In the genomic region with DNA sequence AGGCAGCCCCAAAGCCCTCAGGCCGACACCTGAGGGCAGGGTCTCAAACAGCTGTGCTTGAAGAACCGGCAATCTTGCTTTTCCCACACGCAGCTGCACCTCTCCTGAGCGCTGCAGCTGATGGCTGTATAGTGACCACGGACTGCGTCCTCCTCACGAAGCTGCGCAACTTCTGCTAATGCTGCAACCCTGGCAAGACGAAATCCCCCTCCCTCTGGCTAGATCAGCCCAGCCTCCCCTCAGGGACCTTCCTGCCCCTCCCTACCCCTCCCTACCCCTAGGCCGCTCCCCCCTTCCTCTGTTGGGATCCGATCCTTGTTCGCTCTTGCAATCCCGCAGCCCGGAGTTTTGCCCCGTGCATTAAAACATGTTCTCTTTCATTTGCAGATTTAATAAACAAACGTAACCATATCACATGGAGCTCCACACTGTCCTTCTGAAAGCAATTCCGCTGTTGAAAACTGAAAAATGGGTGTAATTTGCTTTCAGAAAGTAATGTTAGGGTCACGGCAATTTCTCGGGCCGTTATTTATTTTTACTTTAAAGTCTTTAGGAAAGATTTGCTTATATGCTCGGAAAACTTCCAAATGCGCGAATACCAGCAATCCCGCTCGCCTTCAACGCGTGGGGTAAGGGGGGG, we compare ENCODE assay signal across 12 cellular contexts. TPM values are rescaled to one million over a fixed set of nuclear protein-coding genes. Genes with fewer than 3 reads are reported as not detected.
DNase-seq lines count a peak whose midpoint lies in the region; ATAC-seq, FAIRE-seq and TF ChIP-seq lines count a peak whose summit lies in the region.
"Had no signal": no experiment of that assay in that cellular context is flagged by ENCODE, and none has a peak within 500 bp of the region (broad histone marks: within the 10 kb centered on the region; RNA-seq: fewer than 3 reads in every experiment).

No MANE protein-coding gene starts in this region.

- no peak overlapping the region for H3K4me3 ChIP-seq in A549
- peak overlapping the region; percentile 19 for H3K4me3 ChIP-seq in CD8-positive, alpha-beta T cell (ENCODE audit: low read depth, low read length)

- intact Hi-C loops in CD8-positive, alpha-beta T cell (cut with DNase I, micrococcal nuclease), result no loop called here

- H3K4me1 ChIP-seq in A549, result peaks cover 6% of the 10 kb centered on the region; the same call in 1 of the 3 replicates
- H3K4me1 ChIP-seq in CD8-positive, alpha-beta T cell (ENCODE audit: insufficient read depth, low read length), result peaks cover 25% of the 10 kb centered on the region

- ATAC-seq in A549 (no peak), GM21367 (IDR thresholded peaks at IDR 0.05; ENCODE audit: unreplicated experiment) (no peak), HG03108 (IDR thresholded peaks at IDR 0.05; ENCODE audit: unreplicated experiment) (no peak)
- no peak for ATAC-seq in CD8-positive, alpha-beta T cell
- no peak for ATAC-seq in activated T-helper 17 cell treated with anti-CD3 and anti-CD28 coated beads, Interleukin-2, amount 50 U/mL, for 72 hours (replicated peaks)

- no peak for TF ChIP-seq POLR2A in A549 (IDR thresholded peaks at IDR 0.05; ENCODE audit: low read length)

- no peak for FAIRE-seq in A549 (lab: Jason Lieb, UNC)

- peaks cover 38% of the 10 kb centered on the region for H3K27me3 ChIP-seq in CD8-positive, alpha-beta T cell (ENCODE audit: insufficient read depth, low read length)

- WGBS in A549 (ENCODE audit: missing lambda C conversion rate), result 94% methylated on average over 27 of the region's 27 CpGs

- no peak for TF ChIP-seq EP300 in A549 (IDR thresholded peaks at IDR 0.05)

- no peak overlapping the region for H3K27ac ChIP-seq in A549
- H3K27ac ChIP-seq in CD8-positive, alpha-beta T cell (ENCODE audit: low read depth, low read length), result no peak overlapping the region

- TF ChIP-seq CTCF in A549 (IDR thresholded peaks at IDR 0.05) (no peak), nephron (IDR thresholded peaks at IDR 0.05; ENCODE audit: unreplicated experiment in 3 of 3) (no peak)
- no peak for TF ChIP-seq CTCF in CD8-positive, alpha-beta T cell (IDR thresholded peaks at IDR 0.05)

- H3K4me1 Mint-ChIP-seq in CD8-positive, alpha-beta T cell (ENCODE audit: low read depth), result peaks cover 36% of the 10 kb centered on the region
- H3K4me1 Mint-ChIP-seq in activated T-helper 17 cell treated with anti-CD3 and anti-CD28 coated beads, Interleukin-2, amount 50 U/mL, for 72 hours, result peaks cover 11% of the 10 kb centered on the region
- H3K4me1 Mint-ChIP-seq in nephron, result peaks cover 36% of the 10 kb centered on the region

- no peaks in the 10 kb centered on the region for H3K9me3 ChIP-seq in A549
- no peaks in the 10 kb centered on the region for H3K9me3 ChIP-seq in CD8-positive, alpha-beta T cell (ENCODE audit: low read length)

- no peak overlapping the region for H3K4me3 Mint-ChIP-seq in CD8-positive, alpha-beta T cell
- peak overlapping the region; percentile 18 for H3K4me3 Mint-ChIP-seq in activated T-helper 17 cell treated with anti-CD3 and anti-CD28 coated beads, Interleukin-2, amount 50 U/mL, for 72 hours
- H3K4me3 Mint-ChIP-seq in nephron, result peak overlapping the region; percentile 65 to 79 (median 75)
- H3K4me3 Mint-ChIP-seq: central memory CD8-positive, alpha-beta T cell had no signal

- H3K36me3 ChIP-seq in CD8-positive, alpha-beta T cell (ENCODE audit: insufficient read depth, low read length), result no peaks in the 10 kb centered on the region

- H3K9me3 Mint-ChIP-seq in CD8-positive, alpha-beta T cell, result no peaks in the 10 kb centered on the region
- H3K9me3 Mint-ChIP-seq in activated T-helper 17 cell treated with anti-CD3 and anti-CD28 coated beads, Interleukin-2, amount 50 U/mL, for 72 hours, result peaks cover 4% of the 10 kb centered on the region
- H3K9me3 Mint-ChIP-seq in nephron, result peaks cover 5% of the 10 kb centered on the region

- peaks cover 72% of the 10 kb centered on the region for H3K27me3 Mint-ChIP-seq in CD8-positive, alpha-beta T cell (ENCODE audit: low read depth)
- peaks cover 75% of the 10 kb centered on the region for H3K27me3 Mint-ChIP-seq in activated T-helper 17 cell treated with anti-CD3 and anti-CD28 coated beads, Interleukin-2, amount 50 U/mL, for 72 hours
- peaks cover 100% of the 10 kb centered on the region for H3K27me3 Mint-ChIP-seq in nephron (ENCODE audit: low read depth)

- H3K4me2 ChIP-seq in A549, result 0 out of 3 replicates have a peak overlapping the region, but pooled peaks have one; percentile 65

- DNase-seq in A549 (ENCODE audit: low read depth in 1 of 2, low spot score in 1 of 2) (no peak), SHP77 (lab: John Stamatoyannopoulos, UW) (no peak)
- no peak for DNase-seq in CD8-positive, alpha-beta T cell
- no peak for DNase-seq in activated CD8-positive, alpha-beta memory T cell treated with anti-CD3 and anti-CD28 coated beads for 24 hours
- DNase-seq: activated CD4-positive, alpha-beta T cell treated with anti-CD3 and anti-CD28 coated beads, Interleukin-2, amount 50 U/mL, for 1 hour; NCI-H2029 treated with DMSO at 0.1 percent for 48 hours had no signal

- TF ChIP-seq RAD21 in A549 (conservative IDR thresholded peaks at IDR 0.05 in 1 of 2, IDR thresholded peaks at IDR 0.05 in 1 of 2), result no peak

- POLR2A ChIA-PET in A549 (lab: Yijun Ruan, JAX), result interaction anchor here (0.7 kb wide), 1 partner anchor 18 kb away, joined by 4 read pairs; no protein-coding TSS in a partner anchor
- POLR2A ChIA-PET in CD8-positive, alpha-beta T cell (lab: Charles Lee), result no interaction called here

- CTCF ChIA-PET in A549 (lab: Yijun Ruan, JAX), result interaction anchor here (1.0 to 9.0 kb wide), 26 partner anchors 8 to 514 kb away, joined by 3 to 118 read pairs (median 5); no protein-coding TSS in a partner anchor
- CTCF ChIA-PET in CD8-positive, alpha-beta T cell (lab: Charles Lee), result no interaction called here

- H3K36me3 Mint-ChIP-seq in CD8-positive, alpha-beta T cell, result no peaks in the 10 kb centered on the region
- H3K36me3 Mint-ChIP-seq in activated T-helper 17 cell treated with anti-CD3 and anti-CD28 coated beads, Interleukin-2, amount 50 U/mL, for 72 hours (ENCODE audit: low read depth), result peaks cover 10% of the 10 kb centered on the region
- no peaks in the 10 kb centered on the region for H3K36me3 Mint-ChIP-seq in nephron (ENCODE audit: low read depth)

- no peak overlapping the region for H3K27ac Mint-ChIP-seq in CD8-positive, alpha-beta T cell
- H3K27ac Mint-ChIP-seq in activated T-helper 17 cell treated with anti-CD3 and anti-CD28 coated beads, Interleukin-2, amount 50 U/mL, for 72 hours, result no peak overlapping the region
- no peak overlapping the region for H3K27ac Mint-ChIP-seq in nephron

TF ChIP-seq in A549, 52 proteins besides CTCF, POLR2A, EP300 and RAD21:
- TF ChIP-seq KDM1A (IDR thresholded peaks at IDR 0.05; ENCODE audit: low read depth), result no peak
- no peak for TF ChIP-seq EHMT2 (IDR thresholded peaks at IDR 0.05; ENCODE audit: low read depth)
- no peak for TF ChIP-seq MAFK (IDR thresholded peaks at IDR 0.05; ENCODE audit: partially characterized antibody)
- TF ChIP-seq CEBPB (IDR thresholded peaks at IDR 0.05), result no peak
- TF ChIP-seq HOXB5 (CRISPR knock-in tag; IDR thresholded peaks at IDR 0.05), result no peak

RNA-seq across cellular contexts. Expression of a gene that starts 4.8 kb away (rescaled TPM):
- 1.4 and 1.8 TPM in 2 replicates for polyA plus RNA-seq in A549 (2011; rRNA removed)
- polyA plus RNA-seq in A549 (2012; cell fraction: cytosol; rRNA removed), result 1.7 and 2.5 TPM in 2 replicates
- polyA plus RNA-seq in A549 (2012; cell fraction: nucleus; rRNA removed), result 1.4 and 4.1 TPM in 2 replicates
- polyA plus RNA-seq in A549 (2017; fragmentation: RNase III; extraction: RNeasy Plus Mini Kit Qiagen cat#74134 plus additional on column Dnase treatment), result 0.63 to 0.75 TPM (median 0.66 TPM) in 3 replicates
- 1.7 and 1.8 TPM in 2 replicates for polyA minus RNA-seq in A549 (2011; rRNA and poly(A)+ RNA removed)
- total RNA-seq in CD8-positive, alpha-beta T cell, result not detected
- not detected for total RNA-seq in activated T-helper 17 cell treated with anti-CD3 and anti-CD28 coated beads, Interleukin-2, amount 50 U/mL, for 72 hours
- total RNA-seq: mononuclear cell had no signal
